Comparison of ENCODE assay signal across 14 cellular contexts in genomic region chr2:230877737-230878598, GRCh38. TPM values are rescaled to one million over a fixed set of nuclear protein-coding genes. Genes with fewer than 3 reads are reported as not detected.
DNase-seq lines count a peak whose midpoint lies in the region; ATAC-seq, FAIRE-seq and TF ChIP-seq lines count a peak whose summit lies in the region.
"Had no signal": no experiment of that assay in that cellular context is flagged by ENCODE, and none has a peak within 500 bp of the region (broad histone marks: within the 10 kb centered on the region; RNA-seq: fewer than 3 reads in every experiment).

No MANE protein-coding gene starts in this region.

- intact Hi-C loops in activated CD4-positive, alpha-beta T cell treated with anti-CD3 and anti-CD28 coated beads for 36 hours (cut with DNase I, micrococcal nuclease) = no loop called here
- intact Hi-C loops in activated CD8-positive, alpha-beta T cell treated with anti-CD3 and anti-CD28 coated beads for 36 hours (cut with micrococcal nuclease) = no loop called here
- intact Hi-C loops in kidney (cut with DNase I) = no loop called here

- H3K4me3 ChIP-seq in kidney (ENCODE audit: low read length in 2 of 2) = no peak overlapping the region
- H3K4me3 ChIP-seq: heart left ventricle, MG63, ovary, tibial nerve had no signal

- CTCF ChIA-PET in activated CD4-positive, alpha-beta T cell treated with anti-CD3 and anti-CD28 coated beads for 36 hours (lab: Charles Lee) = interaction anchor here (0.5 to 1.1 kb wide), 5 partner anchors 11 to 251 kb away, joined by 3 read pairs; no protein-coding TSS in a partner anchor
- CTCF ChIA-PET in activated CD8-positive, alpha-beta T cell treated with anti-CD3 and anti-CD28 coated beads for 36 hours (lab: Charles Lee) = interaction anchor here (0.7 to 3.6 kb wide), 13 partner anchors 10 to 175 kb away, joined by 3 to 21 read pairs (median 6); partner anchors contain the start of gene ITM2C

- H3K4me1 ChIP-seq in kidney (ENCODE audit: control insufficient read depth in 1 of 2, insufficient read depth in 1 of 2, low read depth in 1 of 2, low read length in 2 of 2) = peaks cover 0 to 12% of the 10 kb centered on the region in 2 donors
- H3K4me1 ChIP-seq: heart left ventricle had no signal

- H3K9me3 ChIP-seq in kidney (ENCODE audit: control insufficient read depth in 1 of 2, low read length in 2 of 2) = no peaks in the 10 kb centered on the region
- H3K9me3 ChIP-seq: heart left ventricle, MG63, ovary, tibial nerve had no signal

- ATAC-seq in activated CD4-positive, alpha-beta T cell treated with anti-CD3 and anti-CD28 coated beads for 36 hours = peak; percentile 70
- ATAC-seq in activated CD8-positive, alpha-beta T cell treated with anti-CD3 and anti-CD28 coated beads for 36 hours = peak; percentile 90
- ATAC-seq: heart left ventricle had no signal

- peaks cover 0 to 10% of the 10 kb centered on the region in 2 donors for H3K36me3 ChIP-seq in kidney (ENCODE audit: control insufficient read depth in 1 of 2, insufficient read depth in 2 of 2, low read length in 2 of 2)
- H3K36me3 ChIP-seq: MG63, ovary had no signal

- no peak overlapping the region for H3K27ac ChIP-seq in kidney (ENCODE audit: low read depth in 2 of 2, low read length in 2 of 2)
- H3K27ac ChIP-seq: heart left ventricle, ovary had no signal

- H3K27me3 Mint-ChIP-seq in activated CD4-positive, alpha-beta T cell treated with anti-CD3 and anti-CD28 coated beads for 36 hours = no peaks in the 10 kb centered on the region
- H3K27me3 Mint-ChIP-seq in activated CD8-positive, alpha-beta T cell treated with anti-CD3 and anti-CD28 coated beads for 36 hours = no peaks in the 10 kb centered on the region
- no peaks in the 10 kb centered on the region for H3K27me3 Mint-ChIP-seq in stimulated activated naive CD8-positive, alpha-beta T cell treated with anti-CD3 and anti-CD28 coated beads, Interleukin-15, Interleukin-2, amounts not matched to agents 100 ng/mL and 50 ng/mL, for 24 hours
- no peaks in the 10 kb centered on the region for H3K27me3 Mint-ChIP-seq in progenitor cell of endocrine pancreas

- no peak overlapping the region for H3K4me3 Mint-ChIP-seq in activated CD4-positive, alpha-beta T cell treated with anti-CD3 and anti-CD28 coated beads for 36 hours
- H3K4me3 Mint-ChIP-seq in activated CD8-positive, alpha-beta T cell treated with anti-CD3 and anti-CD28 coated beads for 36 hours = peak overlapping the region; percentile 33
- peak overlapping the region; percentile 58 for H3K4me3 Mint-ChIP-seq in stimulated activated naive CD8-positive, alpha-beta T cell treated with anti-CD3 and anti-CD28 coated beads, Interleukin-15, Interleukin-2, amounts not matched to agents 100 ng/mL and 50 ng/mL, for 24 hours
- H3K4me3 Mint-ChIP-seq in progenitor cell of endocrine pancreas (ENCODE audit: low read depth) = no peak overlapping the region
- H3K4me3 Mint-ChIP-seq: T-helper 2 cell treated with Interferon-gamma antibody and Interleukin-4, amounts not matched to agents 5 μg/mL and 100 μg/mL, for 36 hours had no signal

- FAIRE-seq in kidney (lab: Jason Lieb, UNC) = no peak

- POLR2A ChIA-PET in activated CD4-positive, alpha-beta T cell treated with anti-CD3 and anti-CD28 coated beads for 36 hours (lab: Charles Lee) = interaction anchor here (0.7 to 1.1 kb wide), 2 partner anchors 10 to 17 kb away, joined by 3 to 5 read pairs; no protein-coding TSS in a partner anchor
- POLR2A ChIA-PET in activated CD8-positive, alpha-beta T cell treated with anti-CD3 and anti-CD28 coated beads for 36 hours (lab: Charles Lee) = interaction anchor here (0.8 to 2.1 kb wide), 7 partner anchors 11 to 178 kb away, joined by 3 to 8 read pairs (median 3); partner anchors contain the start of gene GPR55

- no peak overlapping the region for H3K27ac Mint-ChIP-seq in activated CD4-positive, alpha-beta T cell treated with anti-CD3 and anti-CD28 coated beads for 36 hours
- peak overlapping the region; percentile 92 for H3K27ac Mint-ChIP-seq in activated CD8-positive, alpha-beta T cell treated with anti-CD3 and anti-CD28 coated beads for 36 hours
- peak overlapping the region; percentile 89 for H3K27ac Mint-ChIP-seq in stimulated activated naive CD8-positive, alpha-beta T cell treated with anti-CD3 and anti-CD28 coated beads, Interleukin-15, Interleukin-2, amounts not matched to agents 100 ng/mL and 50 ng/mL, for 24 hours
- H3K27ac Mint-ChIP-seq in progenitor cell of endocrine pancreas = no peak overlapping the region
- H3K27ac Mint-ChIP-seq: T-helper 2 cell treated with Interferon-gamma antibody and Interleukin-4, amounts not matched to agents 5 μg/mL and 100 μg/mL, for 36 hours had no signal

- peak; percentile 57 for DNase-seq in activated CD4-positive, alpha-beta T cell treated with anti-CD3 and anti-CD28 coated beads for 36 hours
- DNase-seq in activated CD4-positive, alpha-beta T cell treated with anti-CD3 and anti-CD28 coated beads for 1 hour = no peak
- DNase-seq in activated CD8-positive, alpha-beta T cell treated with anti-CD3 and anti-CD28 coated beads for 36 hours = peak; percentile 88
- peak; percentile 59 for DNase-seq in kidney
- DNase-seq in NCI-H146 treated with DMSO at 0.1 percent for 48 hours (lab: John Stamatoyannopoulos, UW; ENCODE audit: unreplicated experiment) = no peak
- DNase-seq in progenitor cell of endocrine pancreas (ENCODE audit: low spot score, unreplicated experiment) = no peak
- DNase-seq in NCI-H1694 (lab: John Stamatoyannopoulos, UW) = no peak
- DNase-seq: MG63, ovary had no signal

- H3K9me3 Mint-ChIP-seq in activated CD4-positive, alpha-beta T cell treated with anti-CD3 and anti-CD28 coated beads for 36 hours (ENCODE audit: low read depth) = no peaks in the 10 kb centered on the region
- H3K9me3 Mint-ChIP-seq in activated CD8-positive, alpha-beta T cell treated with anti-CD3 and anti-CD28 coated beads for 36 hours = no peaks in the 10 kb centered on the region
- H3K9me3 Mint-ChIP-seq in stimulated activated naive CD8-positive, alpha-beta T cell treated with anti-CD3 and anti-CD28 coated beads, Interleukin-15, Interleukin-2, amounts not matched to agents 100 ng/mL and 50 ng/mL, for 24 hours = no peaks in the 10 kb centered on the region
- H3K9me3 Mint-ChIP-seq in progenitor cell of endocrine pancreas (ENCODE audit: low read depth) = no peaks in the 10 kb centered on the region
- H3K9me3 Mint-ChIP-seq: T-helper 2 cell treated with Interferon-gamma antibody and Interleukin-4, amounts not matched to agents 5 μg/mL and 100 μg/mL, for 36 hours had no signal

- peaks cover 1% of the 10 kb centered on the region for H3K36me3 Mint-ChIP-seq in activated CD4-positive, alpha-beta T cell treated with anti-CD3 and anti-CD28 coated beads for 36 hours (ENCODE audit: low read depth)
- H3K36me3 Mint-ChIP-seq in activated CD8-positive, alpha-beta T cell treated with anti-CD3 and anti-CD28 coated beads for 36 hours (ENCODE audit: low read depth) = peaks cover 17% of the 10 kb centered on the region
- H3K36me3 Mint-ChIP-seq in stimulated activated naive CD8-positive, alpha-beta T cell treated with anti-CD3 and anti-CD28 coated beads, Interleukin-15, Interleukin-2, amounts not matched to agents 100 ng/mL and 50 ng/mL, for 24 hours (ENCODE audit: low read depth) = peaks cover 14% of the 10 kb centered on the region
- H3K36me3 Mint-ChIP-seq in progenitor cell of endocrine pancreas (ENCODE audit: insufficient read depth) = peaks cover 20% of the 10 kb centered on the region

- H3K9ac ChIP-seq in kidney (ENCODE audit: low read length in 2 of 2) = no peak overlapping the region

- no peak for TF ChIP-seq CTCF in activated CD8-positive, alpha-beta T cell treated with anti-CD3 and anti-CD28 coated beads for 36 hours (IDR thresholded peaks at IDR 0.05)
- TF ChIP-seq CTCF in kidney (IDR thresholded peaks at IDR 0.05; ENCODE audit: borderline replicate concordance, extremely low read depth, insufficient read depth) = no peak
- no peak for TF ChIP-seq CTCF in progenitor cell of endocrine pancreas (IDR thresholded peaks at IDR 0.05; ENCODE audit: unreplicated experiment)

- peaks cover 34% of the 10 kb centered on the region for H3K4me1 Mint-ChIP-seq in activated CD4-positive, alpha-beta T cell treated with anti-CD3 and anti-CD28 coated beads for 36 hours
- peaks cover 52% of the 10 kb centered on the region for H3K4me1 Mint-ChIP-seq in activated CD8-positive, alpha-beta T cell treated with anti-CD3 and anti-CD28 coated beads for 36 hours (ENCODE audit: low read depth)
- H3K4me1 Mint-ChIP-seq in stimulated activated naive CD8-positive, alpha-beta T cell treated with anti-CD3 and anti-CD28 coated beads, Interleukin-15, Interleukin-2, amounts not matched to agents 100 ng/mL and 50 ng/mL, for 24 hours (ENCODE audit: low read depth) = peaks cover 60% of the 10 kb centered on the region
- no peaks in the 10 kb centered on the region for H3K4me1 Mint-ChIP-seq in progenitor cell of endocrine pancreas (ENCODE audit: low read depth)

RNA-seq across cellular contexts. Expression of gene ITM2C, which starts 13.2 kb away (rescaled TPM):
- 10 to 100 TPM; 29.6 to 32.9 TPM for total RNA-seq in activated CD4-positive, alpha-beta T cell treated with anti-CD3 and anti-CD28 coated beads for 36 hours
- 10 to 100 TPM; 43.2 to 43.4 TPM for total RNA-seq in activated CD8-positive, alpha-beta T cell treated with anti-CD3 and anti-CD28 coated beads for 36 hours
- total RNA-seq in kidney (1,131 TPM), progenitor cell of endocrine pancreas (169 and 174 TPM in 2 replicates)
- polyA plus RNA-seq in kidney (ENCODE audit: insufficient read depth, low read depth, low replicate concordance) = 308 TPM

RNA-seq across cellular contexts. Expression of gene GPR55, which starts 47.1 kb away (rescaled TPM):
- 1 to 10 TPM; 3.6 to 4.0 TPM for total RNA-seq in activated CD4-positive, alpha-beta T cell treated with anti-CD3 and anti-CD28 coated beads for 36 hours
- 1 to 10 TPM; 5.0 to 5.3 TPM for total RNA-seq in activated CD8-positive, alpha-beta T cell treated with anti-CD3 and anti-CD28 coated beads for 36 hours
- total RNA-seq in kidney = 0.69 TPM
- not detected for polyA plus RNA-seq in kidney (ENCODE audit: insufficient read depth, low read depth, low replicate concordance)
- total RNA-seq in progenitor cell of endocrine pancreas = not detected in 2 replicates
- total RNA-seq: bronchial epithelial cell had no signal

Comparison
In these comparisons a context has a peak if more than half of its experiments do, and no peak if none do; other contexts are left out.
1. DNase-seq: peak in activated CD4-positive, alpha-beta T cell treated with anti-CD3 and anti-CD28 coated beads for 36 hours (single experiment), activated CD8-positive, alpha-beta T cell treated with anti-CD3 and anti-CD28 coated beads for 36 hours (single experiment) and kidney (single experiment); none in activated CD4-positive, alpha-beta T cell treated with anti-CD3 and anti-CD28 coated beads for 1 hour (single experiment), NCI-H146 treated with DMSO at 0.1 percent for 48 hours (single experiment), progenitor cell of endocrine pancreas (single experiment) and NCI-H1694 (single experiment).
2. H3K27ac Mint-ChIP-seq: peak in activated CD8-positive, alpha-beta T cell treated with anti-CD3 and anti-CD28 coated beads for 36 hours (single experiment) and stimulated activated naive CD8-positive, alpha-beta T cell treated with anti-CD3 and anti-CD28 coated beads, Interleukin-15, Interleukin-2, amounts not matched to agents 100 ng/mL and 50 ng/mL, for 24 hours (single experiment); none in activated CD4-positive, alpha-beta T cell treated with anti-CD3 and anti-CD28 coated beads for 36 hours (single experiment) and progenitor cell of endocrine pancreas (single experiment).
3. H3K4me3 Mint-ChIP-seq: peak in activated CD8-positive, alpha-beta T cell treated with anti-CD3 and anti-CD28 coated beads for 36 hours (single experiment) and stimulated activated naive CD8-positive, alpha-beta T cell treated with anti-CD3 and anti-CD28 coated beads, Interleukin-15, Interleukin-2, amounts not matched to agents 100 ng/mL and 50 ng/mL, for 24 hours (single experiment); none in activated CD4-positive, alpha-beta T cell treated with anti-CD3 and anti-CD28 coated beads for 36 hours (single experiment) and progenitor cell of endocrine pancreas (single experiment).